19 cellular contexts compared by ENCODE assay signal in the genomic region with DNA sequence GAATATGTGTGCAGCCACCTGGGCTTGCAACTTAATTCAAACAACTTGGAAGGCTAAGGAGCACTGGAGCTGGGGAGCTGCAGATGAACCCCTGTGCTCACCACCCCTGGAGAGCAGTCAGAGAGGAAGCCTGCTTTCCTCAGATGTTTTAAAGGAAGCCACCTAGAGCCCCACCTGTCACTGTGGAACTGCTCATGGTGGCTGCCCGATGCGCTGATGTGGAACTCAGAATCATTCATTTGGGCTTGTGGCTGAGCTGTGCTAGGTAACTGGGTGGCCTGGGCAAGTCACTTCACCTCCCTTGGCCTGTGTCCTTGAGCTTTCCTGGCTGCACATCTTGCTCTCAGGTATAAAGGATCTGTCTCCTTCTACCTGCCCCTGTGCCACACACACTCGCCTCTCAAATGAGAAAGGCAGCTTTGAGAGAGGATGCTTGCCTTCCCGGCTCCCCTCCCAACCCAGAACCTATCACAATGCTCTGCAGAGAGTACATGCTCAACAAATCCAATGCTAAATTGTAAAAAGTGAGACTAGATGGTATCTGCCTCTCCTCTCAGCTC. TPM values are rescaled to one million over a fixed set of nuclear protein-coding genes. Genes with fewer than 3 reads are reported as not detected.
DNase-seq lines count a peak whose midpoint lies in the region; ATAC-seq and TF ChIP-seq lines count a peak whose summit lies in the region.
"Had no signal": no experiment of that assay in that cellular context is flagged by ENCODE, and none has a peak within 500 bp of the region (broad histone marks: within the 10 kb centered on the region; RNA-seq: fewer than 3 reads in every experiment).

No MANE protein-coding gene starts in this region.

- H3K9me3 ChIP-seq in HAP-1: no peaks in the 10 kb centered on the region
- H3K9me3 ChIP-seq: adrenal gland, testis had no signal

- DNase-seq in activated naive CD8-positive, alpha-beta T cell treated with anti-CD3 and anti-CD28 coated beads, Interleukin-2, amount 50 U/mL, for 24 hours: no peak
- no peak for DNase-seq in activated naive CD8-positive, alpha-beta T cell treated with anti-CD3 and anti-CD28 coated beads for 36 hours
- DNase-seq in germinal center (ENCODE audit: low spot score): peak; percentile 55
- no peak for DNase-seq in type B pancreatic cell (ENCODE audit: extremely low spot score, unreplicated experiment)
- no peak for DNase-seq in posterior cingulate gyrus
- DNase-seq in NCI-H2196 (lab: John Stamatoyannopoulos, UW; ENCODE audit: unreplicated experiment): no peak
- DNase-seq in HAP-1 (ENCODE audit: low spot score in 2 of 2): no peak
- DNase-seq: adrenal gland; HCEC 1CT; left ventricle myocardium superior; NCI-H146; NCI-H82; stimulated activated CD4-positive, alpha-beta T cell treated with anti-CD3 and anti-CD28 coated beads, Interleukin-4, amount 100 ng/mL, for 4 hours; T1000; testis had no signal

- H3K9me3 Mint-ChIP-seq in activated naive CD8-positive, alpha-beta T cell treated with anti-CD3 and anti-CD28 coated beads, Interleukin-2, amount 50 U/mL, for 24 hours: no peaks in the 10 kb centered on the region
- H3K9me3 Mint-ChIP-seq in activated naive CD8-positive, alpha-beta T cell treated with anti-CD3 and anti-CD28 coated beads for 36 hours: no peaks in the 10 kb centered on the region
- peaks cover 9% of the 10 kb centered on the region for H3K9me3 Mint-ChIP-seq in type B pancreatic cell
- H3K9me3 Mint-ChIP-seq: activated T-helper 17 cell treated with anti-CD3 and anti-CD28 coated beads, Interleukin-2, amount 50 U/mL, for 72 hours had no signal

- no peak overlapping the region for H3K4me3 Mint-ChIP-seq in activated naive CD8-positive, alpha-beta T cell treated with anti-CD3 and anti-CD28 coated beads, Interleukin-2, amount 50 U/mL, for 24 hours
- H3K4me3 Mint-ChIP-seq in activated naive CD8-positive, alpha-beta T cell treated with anti-CD3 and anti-CD28 coated beads for 36 hours: no peak overlapping the region
- H3K4me3 Mint-ChIP-seq in type B pancreatic cell: peak overlapping the region; percentile 72
- H3K4me3 Mint-ChIP-seq: activated T-helper 17 cell treated with anti-CD3 and anti-CD28 coated beads, Interleukin-2, amount 50 U/mL, for 72 hours had no signal

- no peak overlapping the region for H3K4me3 ChIP-seq in HAP-1
- H3K4me3 ChIP-seq: adrenal gland, testis had no signal

- H3K4me1 Mint-ChIP-seq in activated naive CD8-positive, alpha-beta T cell treated with anti-CD3 and anti-CD28 coated beads, Interleukin-2, amount 50 U/mL, for 24 hours: peaks cover 32% of the 10 kb centered on the region
- H3K4me1 Mint-ChIP-seq in activated naive CD8-positive, alpha-beta T cell treated with anti-CD3 and anti-CD28 coated beads for 36 hours: peaks cover 17% of the 10 kb centered on the region
- H3K4me1 Mint-ChIP-seq in type B pancreatic cell (ENCODE audit: unreplicated experiment): peaks cover 76% of the 10 kb centered on the region
- H3K4me1 Mint-ChIP-seq: activated T-helper 17 cell treated with anti-CD3 and anti-CD28 coated beads, Interleukin-2, amount 50 U/mL, for 72 hours had no signal

- no peak for TF ChIP-seq CTCF in type B pancreatic cell (conservative IDR thresholded peaks at IDR 0.05)

- in situ Hi-C loops in HAP-1 (cut with MboI; ENCODE audit: low sequenced_read_pairs): no loop called here

- H3K4me1 ChIP-seq in HAP-1: peaks cover 52% of the 10 kb centered on the region
- H3K4me1 ChIP-seq: adrenal gland, parathyroid adenoma, testis had no signal

- no peaks in the 10 kb centered on the region for H3K36me3 ChIP-seq in HAP-1 (replicated peaks)
- H3K36me3 ChIP-seq: adrenal gland had no signal

- no peak for ATAC-seq in activated naive CD8-positive, alpha-beta T cell treated with anti-CD3 and anti-CD28 coated beads, Interleukin-2, amount 50 U/mL, for 24 hours
- peak; percentile 30 for ATAC-seq in HG03571 (IDR thresholded peaks at IDR 0.05; ENCODE audit: unreplicated experiment)
- ATAC-seq: activated T-helper 17 cell treated with anti-CD3 and anti-CD28 coated beads, Interleukin-2, amount 50 U/mL, for 72 hours; left ventricle myocardium superior; SK-N-SH treated with all-trans-retinoic acid at 6 μM for 48 hours had no signal

- H3K27me3 ChIP-seq in HAP-1 (ENCODE audit: low read depth): no peaks in the 10 kb centered on the region
- H3K27me3 ChIP-seq: adrenal gland, testis had no signal

- H3K27ac Mint-ChIP-seq in activated naive CD8-positive, alpha-beta T cell treated with anti-CD3 and anti-CD28 coated beads, Interleukin-2, amount 50 U/mL, for 24 hours: peak overlapping the region; percentile 29
- H3K27ac Mint-ChIP-seq in activated naive CD8-positive, alpha-beta T cell treated with anti-CD3 and anti-CD28 coated beads for 36 hours: no peak overlapping the region
- peak overlapping the region; percentile 80 for H3K27ac Mint-ChIP-seq in type B pancreatic cell
- H3K27ac Mint-ChIP-seq: activated T-helper 17 cell treated with anti-CD3 and anti-CD28 coated beads, Interleukin-2, amount 50 U/mL, for 72 hours had no signal

- intact Hi-C loops in posterior cingulate gyrus (cut with DNase I): no loop called here

- H3K27me3 Mint-ChIP-seq in activated naive CD8-positive, alpha-beta T cell treated with anti-CD3 and anti-CD28 coated beads, Interleukin-2, amount 50 U/mL, for 24 hours: peaks cover 6% of the 10 kb centered on the region
- H3K27me3 Mint-ChIP-seq in activated naive CD8-positive, alpha-beta T cell treated with anti-CD3 and anti-CD28 coated beads for 36 hours: peaks cover 29% of the 10 kb centered on the region
- H3K27me3 Mint-ChIP-seq in type B pancreatic cell: no peaks in the 10 kb centered on the region

- no peaks in the 10 kb centered on the region for H3K36me3 Mint-ChIP-seq in activated naive CD8-positive, alpha-beta T cell treated with anti-CD3 and anti-CD28 coated beads, Interleukin-2, amount 50 U/mL, for 24 hours (ENCODE audit: low read depth)
- H3K36me3 Mint-ChIP-seq in activated naive CD8-positive, alpha-beta T cell treated with anti-CD3 and anti-CD28 coated beads for 36 hours: no peaks in the 10 kb centered on the region
- H3K36me3 Mint-ChIP-seq in type B pancreatic cell: peaks cover 37% of the 10 kb centered on the region

RNA-seq across cellular contexts. Expression of gene BCL11A, which starts 41.3 kb away (rescaled TPM):
- total RNA-seq in activated naive CD8-positive, alpha-beta T cell treated with anti-CD3 and anti-CD28 coated beads for 36 hours: 1 to 10 TPM; 1.6 to 1.8 TPM
- 47.9 and 53.1 TPM in 2 replicates for total RNA-seq in type B pancreatic cell (ENCODE audit: low replicate concordance)

Comparison
In these comparisons a context has a peak if more than half of its experiments do, and no peak if none do; other contexts are left out.
1. RNA of gene BCL11A, which starts 41.3 kb away (total RNA-seq): 47.9 to 53.1 TPM in type B pancreatic cell; 1.6 to 1.8 TPM in activated naive CD8-positive, alpha-beta T cell treated with anti-CD3 and anti-CD28 coated beads for 36 hours; every median in the first group is over 10 times any median in the second.